ENCODE assay signal across 2 cellular contexts in the genomic region with DNA sequence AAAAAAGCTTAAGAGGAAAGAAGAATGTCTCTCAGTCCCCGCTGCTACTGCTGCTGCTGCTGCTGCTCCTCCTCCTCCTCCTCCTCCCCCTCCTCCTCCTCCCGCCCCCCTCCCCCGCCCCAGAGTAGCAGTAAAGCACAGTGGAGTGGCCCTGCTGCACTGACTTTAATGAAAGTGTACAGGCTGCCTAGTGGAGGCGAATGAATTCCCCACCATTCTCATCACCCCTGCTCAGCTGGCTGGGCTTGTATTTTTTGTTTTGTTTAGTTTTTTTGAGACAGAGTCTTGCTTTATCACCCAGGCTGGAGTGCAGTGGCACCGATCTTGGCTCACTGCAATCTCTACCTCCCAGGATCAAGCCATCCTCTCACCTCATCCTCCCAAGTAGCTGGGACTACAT.
TF ChIP-seq lines count a peak whose summit lies in the region.

No MANE protein-coding gene starts in this region.

TF ChIP-seq in HepG2, 621 proteins besides CTCF, POLR2A, EP300 and RAD21:
- no peak for TF ChIP-seq NCOA2 (CRISPR knock-in tag; IDR thresholded peaks at IDR 0.05)
- TF ChIP-seq RBM22 (optimal IDR thresholded peaks at IDR 0.05; ENCODE audit: low read length): peak; percentile 50

TF ChIP-seq in K562, 482 proteins besides CTCF, POLR2A, EP300 and RAD21:
- TF ChIP-seq ZNF436 (CRISPR knock-in tag; IDR thresholded peaks at IDR 0.05) (no peak), ZNF263 (CRISPR knock-in tag; IDR thresholded peaks at IDR 0.05; ENCODE audit: borderline replicate concordance) (peak; percentile 69; the same call in 1 of the 2 replicates), POLR2AphosphoS5 (IDR thresholded peaks at IDR 0.05; ENCODE audit: control insufficient read depth, insufficient read depth, low read depth, low read length) (0 out of 2 replicates have a peak, but pooled peaks have one; percentile 35)
